ENCODE assay signal across 25 cellular contexts in the genomic region with DNA sequence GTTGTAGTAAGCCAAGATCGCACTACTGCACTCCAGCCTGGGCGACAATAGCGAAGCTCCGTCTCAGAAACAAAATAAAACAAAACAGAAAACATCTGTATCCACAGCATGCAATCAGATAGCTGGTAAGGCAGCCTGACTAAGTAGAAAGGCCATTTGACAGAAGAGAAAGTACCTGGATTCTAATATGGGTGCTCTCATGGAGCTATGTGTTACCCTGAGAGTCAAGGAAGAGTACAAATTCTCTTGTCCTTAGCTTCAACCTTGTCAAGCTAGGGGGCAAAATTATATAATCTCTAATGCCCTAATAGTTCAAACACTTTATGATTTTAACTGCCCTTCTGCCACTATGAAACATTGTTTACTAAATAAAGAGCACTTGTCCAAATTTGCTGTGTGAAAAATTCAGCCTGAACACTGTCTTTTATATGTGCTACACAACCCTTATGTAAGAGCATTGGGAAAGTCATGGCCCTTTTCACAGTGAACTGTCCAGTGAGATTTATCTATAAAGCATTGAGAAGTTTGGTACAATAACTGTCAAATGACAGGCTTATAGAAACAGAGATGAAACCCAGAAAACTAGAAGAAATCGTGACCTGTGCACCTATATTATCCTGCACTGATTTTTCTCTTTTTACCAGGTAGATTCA. TPM values are rescaled to one million over a fixed set of nuclear protein-coding genes. Genes with fewer than 3 reads are reported as not detected.
"Had no signal": no experiment of that assay in that cellular context is flagged by ENCODE, and none has a peak within 500 bp of the region (broad histone marks: within the 10 kb centered on the region; RNA-seq: fewer than 3 reads in every experiment).

No MANE protein-coding gene starts in this region.

- H3K4me3 Mint-ChIP-seq: activated CD4-positive, alpha-beta T cell treated with anti-CD3 and anti-CD28 coated beads for 36 hours; activated CD8-positive, alpha-beta memory T cell treated with anti-CD3 and anti-CD28 coated beads, Interleukin-2, amount 10 ng/mL, durations not matched to agents 7 days and 5 days; activated CD8-positive, alpha-beta T cell treated with anti-CD3 and anti-CD28 coated beads, Interleukin-2, amount 10 ng/mL, durations not matched to agents 7 days and 5 days; activated naive CD4-positive, alpha-beta T cell treated with anti-CD3 and anti-CD28 coated beads, Interleukin-2, amount 50 U/mL, for 24 hours; activated naive CD8-positive, alpha-beta T cell treated with anti-CD3 and anti-CD28 coated beads, Interleukin-2, amount 50 U/mL, for 24 hours; natural killer cell treated with Interleukin-12 subunit alpha and Interleukin-12 subunit beta and Interleukin-15 and Interleukin-18, amount 100 ng/mL, for 72 hours had no signal

- H3K27me3 Mint-ChIP-seq: natural killer cell treated with Interleukin-12 subunit alpha and Interleukin-12 subunit beta and Interleukin-15 and Interleukin-18, amount 100 ng/mL, for 72 hours; progenitor cell of endocrine pancreas had no signal

- H3K9me3 Mint-ChIP-seq: activated naive CD4-positive, alpha-beta T cell treated with anti-CD3 and anti-CD28 coated beads, Interleukin-2, amount 50 U/mL, for 24 hours; activated naive CD8-positive, alpha-beta T cell treated with anti-CD3 and anti-CD28 coated beads, Interleukin-2, amount 50 U/mL, for 24 hours; activated T-helper 2 cell treated with anti-CD3 and anti-CD28 coated beads, Interferon-gamma antibody, Interleukin-2, Interleukin-4, amounts not matched to agents 10 μg/mL and 5 μg/mL and 100 μg/mL, durations not matched to agents 14 hours and 24 hours and 36 hours; natural killer cell treated with Interleukin-12 subunit alpha and Interleukin-12 subunit beta and Interleukin-15 and Interleukin-18, amount 100 ng/mL, for 72 hours had no signal

- H3K27ac Mint-ChIP-seq: activated CD4-positive, alpha-beta T cell treated with anti-CD3 and anti-CD28 coated beads for 36 hours; activated CD8-positive, alpha-beta memory T cell treated with anti-CD3 and anti-CD28 coated beads, Interleukin-2, amount 10 ng/mL, durations not matched to agents 7 days and 5 days; activated CD8-positive, alpha-beta T cell treated with anti-CD3 and anti-CD28 coated beads, Interleukin-2, amount 10 ng/mL, durations not matched to agents 7 days and 5 days; activated naive CD4-positive, alpha-beta T cell treated with anti-CD3 and anti-CD28 coated beads, Interleukin-2, amount 50 U/mL, for 24 hours; activated naive CD8-positive, alpha-beta T cell treated with anti-CD3 and anti-CD28 coated beads, Interleukin-2, amount 50 U/mL, for 24 hours; activated T-helper 2 cell treated with anti-CD3 and anti-CD28 coated beads, Interferon-gamma antibody, Interleukin-2, Interleukin-4, amounts not matched to agents 10 μg/mL and 5 μg/mL and 100 μg/mL, durations not matched to agents 14 hours and 24 hours and 36 hours; natural killer cell treated with Interleukin-12 subunit alpha and Interleukin-12 subunit beta and Interleukin-15 and Interleukin-18, amount 100 ng/mL, for 72 hours; progenitor cell of endocrine pancreas had no signal

- H3K27ac ChIP-seq: body of pancreas, colonic mucosa, hepatocyte had no signal

- H3K4me1 Mint-ChIP-seq: activated CD4-positive, alpha-beta T cell treated with anti-CD3 and anti-CD28 coated beads for 36 hours; activated CD8-positive, alpha-beta memory T cell treated with anti-CD3 and anti-CD28 coated beads, Interleukin-2, amount 10 ng/mL, durations not matched to agents 7 days and 5 days; activated naive CD4-positive, alpha-beta T cell treated with anti-CD3 and anti-CD28 coated beads, Interleukin-2, amount 50 U/mL, for 24 hours; activated naive CD8-positive, alpha-beta T cell treated with anti-CD3 and anti-CD28 coated beads, Interleukin-2, amount 50 U/mL, for 24 hours had no signal

- H3K4me3 ChIP-seq: body of pancreas, colonic mucosa, dorsolateral prefrontal cortex, hepatocyte, lung, transverse colon had no signal

- DNase-seq: activated CD4-positive, alpha-beta T cell treated with anti-CD3 and anti-CD28 coated beads for 36 hours; activated CD4-positive, CD25-positive, alpha-beta regulatory T cell; activated CD8-positive, alpha-beta memory T cell treated with anti-CD3 and anti-CD28 coated beads, Interleukin-2, amount 10 ng/mL, durations not matched to agents 7 days and 5 days; activated CD8-positive, alpha-beta T cell treated with anti-CD3 and anti-CD28 coated beads, Interleukin-2, amount 10 ng/mL, durations not matched to agents 7 days and 5 days; activated naive CD8-positive, alpha-beta T cell treated with anti-CD3 and anti-CD28 coated beads, Interleukin-2, amount 50 U/mL, for 24 hours; activated T-cell treated with anti-CD3 and anti-CD28 coated beads, Interleukin-2, amount 50 U/mL, for 48 hours; body of pancreas; colonic mucosa; dorsolateral prefrontal cortex; effector memory CD4-positive, alpha-beta T cell; glutamatergic neuron; islet precursor cell; left cardiac atrium; mesendoderm; retina; stimulated activated CD4-positive, alpha-beta T cell treated with anti-CD3 and anti-CD28 coated beads, Interleukin-2, amount 100 ng/mL, for 48 hours; stimulated activated naive CD8-positive, alpha-beta T cell treated with anti-CD3 and anti-CD28 coated beads, Interleukin-15, Interleukin-2, amounts not matched to agents 100 U/mL and 50 U/mL, for 24 hours; T-helper 1 cell; transverse colon had no signal

- ATAC-seq: activated CD4-positive, alpha-beta T cell treated with anti-CD3 and anti-CD28 coated beads for 36 hours; activated CD8-positive, alpha-beta memory T cell treated with anti-CD3 and anti-CD28 coated beads, Interleukin-2, amount 10 ng/mL, durations not matched to agents 7 days and 5 days; activated CD8-positive, alpha-beta T cell treated with anti-CD3 and anti-CD28 coated beads, Interleukin-2, amount 10 ng/mL, durations not matched to agents 7 days and 5 days; activated naive CD8-positive, alpha-beta T cell treated with anti-CD3 and anti-CD28 coated beads, Interleukin-2, amount 50 U/mL, for 24 hours; body of pancreas; stimulated activated naive CD8-positive, alpha-beta T cell treated with anti-CD3 and anti-CD28 coated beads, Interleukin-15, Interleukin-2, amounts not matched to agents 100 U/mL and 50 U/mL, for 24 hours had no signal

- H3K9me3 ChIP-seq: body of pancreas, colonic mucosa, transverse colon had no signal

- H3K27me3 ChIP-seq: body of pancreas, colonic mucosa, transverse colon had no signal

- H3K36me3 ChIP-seq: colonic mucosa, transverse colon had no signal

- H3K36me3 Mint-ChIP-seq: activated CD8-positive, alpha-beta memory T cell treated with anti-CD3 and anti-CD28 coated beads, Interleukin-2, amount 10 ng/mL, durations not matched to agents 7 days and 5 days; activated naive CD4-positive, alpha-beta T cell treated with anti-CD3 and anti-CD28 coated beads, Interleukin-2, amount 50 U/mL, for 24 hours; natural killer cell treated with Interleukin-12 subunit alpha and Interleukin-12 subunit beta and Interleukin-15 and Interleukin-18, amount 100 ng/mL, for 72 hours had no signal

- H3K4me1 ChIP-seq: colonic mucosa had no signal

RNA-seq across cellular contexts. Expression of a gene that starts 51.2 kb away (rescaled TPM):
- total RNA-seq: activated CD4-positive, alpha-beta T cell treated with anti-CD3 and anti-CD28 coated beads for 36 hours; activated CD8-positive, alpha-beta memory T cell treated with anti-CD3 and anti-CD28 coated beads, Interleukin-2, amount 10 ng/mL, durations not matched to agents 7 days and 5 days; activated CD8-positive, alpha-beta T cell treated with anti-CD3 and anti-CD28 coated beads, Interleukin-2, amount 10 ng/mL, durations not matched to agents 7 days and 5 days; activated T-helper 2 cell treated with anti-CD3 and anti-CD28 coated beads, Interferon-gamma antibody, Interleukin-2, Interleukin-4, amounts not matched to agents 10 μg/mL and 5 μg/mL and 100 μg/mL, durations not matched to agents 14 hours and 24 hours and 36 hours had no signal
